Comparison of ENCODE assay signal across 2 cellular contexts in genomic region chr12:104490850-104491249, GRCh38.
TF ChIP-seq lines count a peak whose summit lies in the region.

No MANE protein-coding gene starts in this region.

TF ChIP-seq in HEK293, 187 proteins besides CTCF, POLR2A, EP300 and RAD21:
- no peak for TF ChIP-seq ZBTB49 (tag by site-specific recombination; IDR thresholded peaks at IDR 0.05; ENCODE audit: low read depth)
- TF ChIP-seq ZNF10 (tag by site-specific recombination; IDR thresholded peaks at IDR 0.05), result no peak
- no peak for TF ChIP-seq ELK4 (IDR thresholded peaks at IDR 0.05; ENCODE audit: borderline replicate concordance, low read depth, low read length)
- 0 out of 2 replicates have a peak, but pooled peaks have one; percentile 33 for TF ChIP-seq ZIC2 (tag by site-specific recombination; IDR thresholded peaks at IDR 0.05)
- no peak for TF ChIP-seq EGR2 (tag by site-specific recombination; IDR thresholded peaks at IDR 0.05; ENCODE audit: low read depth)
- no peak for TF ChIP-seq ZNF701 (tag by site-specific recombination; IDR thresholded peaks at IDR 0.05)
- no peak for TF ChIP-seq ZFP3 (tag by site-specific recombination; IDR thresholded peaks at IDR 0.05; ENCODE audit: low read depth)
TF ChIP-seq in HEK293: peak in this region for 1.

TF ChIP-seq in GM12878, 131 proteins besides CTCF, POLR2A, EP300 and RAD21:
- TF ChIP-seq, protein P1, sequence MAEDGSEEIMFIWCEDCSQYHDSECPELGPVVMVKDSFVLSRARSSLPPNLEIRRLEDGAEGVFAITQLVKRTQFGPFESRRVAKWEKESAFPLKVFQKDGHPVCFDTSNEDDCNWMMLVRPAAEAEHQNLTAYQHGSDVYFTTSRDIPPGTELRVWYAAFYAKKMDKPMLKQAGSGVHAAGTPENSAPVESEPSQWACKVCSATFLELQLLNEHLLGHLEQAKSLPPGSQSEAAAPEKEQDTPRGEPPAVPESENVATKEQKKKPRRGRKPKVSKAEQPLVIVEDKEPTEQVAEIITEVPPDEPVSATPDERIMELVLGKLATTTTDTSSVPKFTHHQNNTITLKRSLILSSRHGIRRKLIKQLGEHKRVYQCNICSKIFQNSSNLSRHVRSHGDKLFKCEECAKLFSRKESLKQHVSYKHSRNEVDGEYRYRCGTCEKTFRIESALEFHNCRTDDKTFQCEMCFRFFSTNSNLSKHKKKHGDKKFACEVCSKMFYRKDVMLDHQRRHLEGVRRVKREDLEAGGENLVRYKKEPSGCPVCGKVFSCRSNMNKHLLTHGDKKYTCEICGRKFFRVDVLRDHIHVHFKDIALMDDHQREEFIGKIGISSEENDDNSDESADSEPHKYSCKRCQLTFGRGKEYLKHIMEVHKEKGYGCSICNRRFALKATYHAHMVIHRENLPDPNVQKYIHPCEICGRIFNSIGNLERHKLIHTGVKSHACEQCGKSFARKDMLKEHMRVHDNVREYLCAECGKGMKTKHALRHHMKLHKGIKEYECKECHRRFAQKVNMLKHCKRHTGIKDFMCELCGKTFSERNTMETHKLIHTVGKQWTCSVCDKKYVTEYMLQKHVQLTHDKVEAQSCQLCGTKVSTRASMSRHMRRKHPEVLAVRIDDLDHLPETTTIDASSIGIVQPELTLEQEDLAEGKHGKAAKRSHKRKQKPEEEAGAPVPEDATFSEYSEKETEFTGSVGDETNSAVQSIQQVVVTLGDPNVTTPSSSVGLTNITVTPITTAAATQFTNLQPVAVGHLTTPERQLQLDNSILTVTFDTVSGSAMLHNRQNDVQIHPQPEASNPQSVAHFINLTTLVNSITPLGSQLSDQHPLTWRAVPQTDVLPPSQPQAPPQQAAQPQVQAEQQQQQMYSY (CRISPR knock-in tag; IDR thresholded peaks at IDR 0.05), result no peak
- no peak for TF ChIP-seq ZZZ3 (IDR thresholded peaks at IDR 0.05; ENCODE audit: control insufficient read depth, insufficient read length, low read depth)
- peak; percentile 57; the same call in 1 of the 2 replicates for TF ChIP-seq ZNF384 (IDR thresholded peaks at IDR 0.05; ENCODE audit: borderline replicate concordance, low read depth, low read length)
